In genomic region chr7:141038100-141038499, GRCh38 we compare ENCODE assay signal across 1 cellular context.
TF ChIP-seq lines count a peak whose summit lies in the region.

No MANE protein-coding gene starts in this region.

TF ChIP-seq in HEK293, 187 proteins besides CTCF, POLR2A, EP300 and RAD21 (continued from another document):
- TF ChIP-seq ZNF280D (tag by site-specific recombination; IDR thresholded peaks at IDR 0.05), result peak; percentile 61; the same call in 1 of the 2 replicates
TF ChIP-seq in HEK293: peak in this region for 3; not testable (repeated sequence) for 184.
